In genomic region chr20:38835792-38836191, GRCh38 we compare ENCODE assay signal across 19 cellular contexts. TPM values are rescaled to one million over a fixed set of nuclear protein-coding genes. Genes with fewer than 3 reads are reported as not detected.
"Had no signal": no experiment of that assay in that cellular context is flagged by ENCODE, and none has a peak within 500 bp of the region (broad histone marks: within the 10 kb centered on the region; RNA-seq: fewer than 3 reads in every experiment).

No MANE protein-coding gene starts in this region.

- H3K9ac ChIP-seq: neural progenitor cell had no signal

- H3K27ac ChIP-seq: heart left ventricle, neural progenitor cell, ovary, thyroid gland had no signal

- H3K4me3 ChIP-seq: heart left ventricle, mucosa of descending colon, neural progenitor cell, ovary, smooth muscle cell, thyroid gland had no signal

- H3K27me3 ChIP-seq: neural progenitor cell, ovary, thyroid gland had no signal

- H3K4me2 ChIP-seq: neural progenitor cell, smooth muscle cell had no signal

- FAIRE-seq: frontal cortex had no signal

- ATAC-seq: activated CD8-positive, alpha-beta T cell treated with anti-CD3 and anti-CD28 coated beads for 36 hours; activated naive CD4-positive, alpha-beta T cell treated with anti-CD3 and anti-CD28 coated beads, Interleukin-2, amount 50 U/mL, for 72 hours; heart left ventricle; mucosa of descending colon; sciatic nerve; SK-N-SH treated with all-trans-retinoic acid at 6 μM for 48 hours; stimulated activated effector memory CD8-positive, alpha-beta T cell treated with anti-CD3 and anti-CD28 coated beads, Interleukin-12 subunit alpha, Interleukin-12 subunit beta, amount 100 ng/mL, for 72 hours had no signal

- H3K4me1 ChIP-seq: neural progenitor cell had no signal

- H2AFZ ChIP-seq: neural progenitor cell had no signal

- DNase-seq: activated CD4-positive, alpha-beta T cell treated with anti-CD3 and anti-CD28 coated beads, Interleukin-2, amount 10 ng/mL, durations not matched to agents 24 days and 14 days; activated CD8-positive, alpha-beta T cell treated with anti-CD3 and anti-CD28 coated beads for 36 hours; activated gamma-delta T cell; heart left ventricle; mucosa of descending colon; naive B cell; ovary; stimulated activated CD4-positive, alpha-beta T cell treated with anti-CD3 and anti-CD28 coated beads, Interleukin-4, amount 100 ng/mL, for 1 hour; T-helper 1 cell; T1000; thyroid gland had no signal

- H3K36me3 ChIP-seq: neural progenitor cell, ovary, thyroid gland had no signal

- H3K9me3 ChIP-seq: heart left ventricle, mucosa of descending colon, ovary, thyroid gland had no signal

RNA-seq across cellular contexts. Expression of gene PPP1R16B, which starts 30.3 kb away (rescaled TPM):
- total RNA-seq: epithelial cell of proximal tubule, smooth muscle cell had no signal
- polyA plus RNA-seq: smooth muscle cell had no signal
